8 cellular contexts compared by ENCODE assay signal in genomic region chrX:101206471-101206870, GRCh38. TPM values are rescaled to one million over a fixed set of nuclear protein-coding genes. Genes with fewer than 3 reads are reported as not detected.
A peak's percentile ranks its signal among the peaks of the same experiment; 100 is the strongest.
DNase-seq lines count a peak whose midpoint lies in the region; ATAC-seq, FAIRE-seq and TF ChIP-seq lines count a peak whose summit lies in the region.

No MANE protein-coding gene starts in this region.

- FAIRE-seq in GM12891 (lab: Jason Lieb, UNC) = peak; percentile 70

- peak; percentile 48 for ATAC-seq in HG02763 (IDR thresholded peaks at IDR 0.05; ENCODE audit: unreplicated experiment)

- DNase-seq in AG20443 (ENCODE audit: low spot score) (peak; percentile 32), GM12891 (ENCODE audit: insufficient read length, low spot score) (no peak), NCI-H2171 treated with DMSO at 0.1 percent for 48 hours (lab: John Stamatoyannopoulos, UW) (peak; percentile 38), renal cortical epithelial cell (ENCODE audit: low read depth) (peak; percentile 30), occipital lobe (lab: John Stamatoyannopoulos, UW) (no peak), NCI-H1048 (lab: John Stamatoyannopoulos, UW) (no peak)
- peak; percentile 2 for DNase-seq in central memory CD4-positive, alpha-beta T cell

- no peak for TF ChIP-seq POLR2A in GM12891 (IDR thresholded peaks at IDR 0.05; ENCODE audit: low read depth, low read length)

TF ChIP-seq in GM12891, 5 proteins besides CTCF, POLR2A, EP300 and RAD21:
- no peak for TF ChIP-seq POLR2AphosphoS5 (IDR thresholded peaks at IDR 0.05; ENCODE audit: low read depth, low read length)
- TF ChIP-seq SPI1 (IDR thresholded peaks at IDR 0.05; ENCODE audit: low read depth, low read length) = no peak
- no peak for TF ChIP-seq TAF1 (IDR thresholded peaks at IDR 0.05; ENCODE audit: low read depth, low read length)
- no peak for TF ChIP-seq POU2F2 (IDR thresholded peaks at IDR 0.05; ENCODE audit: low read depth, low read length)
- TF ChIP-seq PAX5 (IDR thresholded peaks at IDR 0.05; ENCODE audit: insufficient read depth, low read length, severe bottlenecking) = no peak

RNA-seq across cellular contexts. Expression of gene DRP2, which starts 13.1 kb away (rescaled TPM):
- 0.06 TPM for polyA plus RNA-seq in GM12891 (2012; ENCODE audit: low read depth, missing spikeins)
- total RNA-seq in renal cortical epithelial cell (0.05 TPM in 1 of 2 replicates, not detected in the other), occipital lobe (4.2 TPM)

Comparison
In these comparisons a context has a peak if more than half of its experiments do, and no peak if none do; other contexts are left out.
1. DNase-seq: peak in AG20443 (single experiment), NCI-H2171 treated with DMSO at 0.1 percent for 48 hours (single experiment), central memory CD4-positive, alpha-beta T cell (single experiment) and renal cortical epithelial cell (single experiment); none in GM12891 (single experiment), occipital lobe (single experiment) and NCI-H1048 (single experiment).